In genomic region chr1:223756806-223757700, GRCh38 we compare ENCODE assay signal across 13 cellular contexts.
"Had no signal": no experiment of that assay in that cellular context is flagged by ENCODE, and none has a peak within 500 bp of the region (broad histone marks: within the 10 kb centered on the region; RNA-seq: fewer than 3 reads in every experiment).

No MANE protein-coding gene starts in this region.

- H3K9me3 Mint-ChIP-seq: activated naive CD8-positive, alpha-beta T cell treated with anti-CD3 and anti-CD28 coated beads, Interleukin-2, amount 10 ng/mL, durations not matched to agents 7 days and 5 days; activated T-cell treated with anti-CD3 and anti-CD28 coated beads, Interleukin-2, amount 50 U/mL, for 4 hours; stimulated activated memory B cell treated with anti-CD40 and anti-IgM and Interleukin-4, amounts not matched to agents 10 μg/mL and 1 μg/mL and 100 μg/mL, for 72 hours had no signal

- H3K4me3 Mint-ChIP-seq: activated naive CD8-positive, alpha-beta T cell treated with anti-CD3 and anti-CD28 coated beads, Interleukin-2, amount 10 ng/mL, durations not matched to agents 7 days and 5 days; activated T-cell treated with anti-CD3 and anti-CD28 coated beads, Interleukin-2, amount 50 U/mL, for 4 hours; stimulated activated memory B cell treated with anti-CD40 and anti-IgM and Interleukin-4, amounts not matched to agents 10 μg/mL and 1 μg/mL and 100 μg/mL, for 72 hours had no signal

- H3K9me3 ChIP-seq: gastroesophageal sphincter, right atrium auricular region, transverse colon had no signal

- DNase-seq: activated CD4-positive, alpha-beta T cell treated with anti-CD3 and anti-CD28 coated beads, Interleukin-2, amount 50 U/mL, for 4 hours; activated gamma-delta T cell; activated naive CD8-positive, alpha-beta T cell treated with anti-CD3 and anti-CD28 coated beads, Interleukin-2, amount 10 ng/mL, durations not matched to agents 7 days and 5 days; activated T-cell treated with anti-CD3 and anti-CD28 coated beads, Interleukin-2, amount 50 U/mL, for 4 hours; effector CD8-positive, alpha-beta T cell; kidney; small intestine; T-helper 2 cell; transverse colon had no signal

- H3K4me1 Mint-ChIP-seq: activated naive CD8-positive, alpha-beta T cell treated with anti-CD3 and anti-CD28 coated beads, Interleukin-2, amount 10 ng/mL, durations not matched to agents 7 days and 5 days; stimulated activated memory B cell treated with anti-CD40 and anti-IgM and Interleukin-4, amounts not matched to agents 10 μg/mL and 1 μg/mL and 100 μg/mL, for 72 hours had no signal

- ATAC-seq: activated T-cell treated with anti-CD3 and anti-CD28 coated beads, Interleukin-2, amount 50 U/mL, for 4 hours; gastroesophageal sphincter; SK-N-SH treated with all-trans-retinoic acid at 6 μM for 48 hours; stimulated activated memory B cell treated with anti-CD40 and anti-IgM and Interleukin-4, amounts not matched to agents 10 μg/mL and 1 μg/mL and 100 μg/mL, for 72 hours had no signal

- H3K27me3 Mint-ChIP-seq: activated naive CD8-positive, alpha-beta T cell treated with anti-CD3 and anti-CD28 coated beads, Interleukin-2, amount 10 ng/mL, durations not matched to agents 7 days and 5 days; stimulated activated memory B cell treated with anti-CD40 and anti-IgM and Interleukin-4, amounts not matched to agents 10 μg/mL and 1 μg/mL and 100 μg/mL, for 72 hours had no signal

- H3K27ac Mint-ChIP-seq: activated naive CD8-positive, alpha-beta T cell treated with anti-CD3 and anti-CD28 coated beads, Interleukin-2, amount 10 ng/mL, durations not matched to agents 7 days and 5 days; stimulated activated memory B cell treated with anti-CD40 and anti-IgM and Interleukin-4, amounts not matched to agents 10 μg/mL and 1 μg/mL and 100 μg/mL, for 72 hours had no signal
